Comparison of ENCODE assay signal across 33 cellular contexts in the genomic region with DNA sequence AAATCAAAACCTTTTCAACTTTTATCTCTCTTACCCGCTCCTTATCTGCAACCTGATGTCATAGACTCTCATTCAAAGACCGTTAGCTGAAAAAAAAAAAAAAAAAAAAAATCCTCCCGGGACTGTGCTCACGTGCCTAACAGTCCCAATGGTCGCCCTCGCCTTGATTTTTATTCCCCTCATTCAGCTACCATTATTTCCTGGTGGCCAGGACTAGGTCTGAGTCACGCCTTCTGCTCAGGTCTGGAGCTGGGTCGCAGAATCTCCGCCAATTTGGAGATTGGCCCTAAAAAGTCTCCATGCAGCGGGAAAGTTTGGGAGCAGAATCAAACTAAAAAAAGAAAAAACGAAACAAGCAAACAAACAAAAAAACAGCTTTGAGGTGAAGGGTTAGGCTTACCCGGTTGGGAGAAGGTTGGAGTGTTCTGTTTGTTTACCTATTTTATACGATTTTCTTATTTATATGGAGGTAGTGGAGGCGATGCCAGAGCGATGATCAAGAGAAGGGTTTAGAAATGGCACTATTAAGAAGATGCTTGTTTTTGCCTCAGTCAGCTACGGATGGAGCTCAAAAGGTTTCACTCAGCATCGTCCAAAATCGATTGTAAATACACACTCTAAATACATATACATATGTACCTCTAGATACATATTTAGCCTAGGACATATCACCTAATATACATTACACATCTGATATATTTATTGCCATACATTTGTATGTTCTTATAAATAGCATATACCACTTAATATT. TPM values are rescaled to one million over a fixed set of nuclear protein-coding genes. Genes with fewer than 3 reads are reported as not detected.
DNase-seq lines count a peak whose midpoint lies in the region; ATAC-seq, FAIRE-seq and TF ChIP-seq lines count a peak whose summit lies in the region.
"Had no signal": no experiment of that assay in that cellular context is flagged by ENCODE, and none has a peak within 500 bp of the region (broad histone marks: within the 10 kb centered on the region; RNA-seq: fewer than 3 reads in every experiment).

No MANE protein-coding gene starts in this region.

- H3K36me3 Mint-ChIP-seq in activated CD4-positive, alpha-beta T cell treated with anti-CD3 and anti-CD28 coated beads, Interleukin-2, amount 10 ng/mL, durations not matched to agents 24 days and 14 days (ENCODE audit: low read depth), result peaks cover 4% of the 10 kb centered on the region
- no peaks in the 10 kb centered on the region for H3K36me3 Mint-ChIP-seq in activated T-cell treated with anti-CD3 and anti-CD28 coated beads, Interleukin-2, amount 50 U/mL, for 4 hours (ENCODE audit: insufficient read depth)
- H3K36me3 Mint-ChIP-seq: T-cell had no signal

- peaks cover 15% of the 10 kb centered on the region for H3K9me3 Mint-ChIP-seq in activated CD4-positive, alpha-beta T cell treated with anti-CD3 and anti-CD28 coated beads, Interleukin-2, amount 10 ng/mL, durations not matched to agents 24 days and 14 days
- peaks cover 3% of the 10 kb centered on the region for H3K9me3 Mint-ChIP-seq in activated T-cell treated with anti-CD3 and anti-CD28 coated beads, Interleukin-2, amount 50 U/mL, for 4 hours

- no peaks in the 10 kb centered on the region for H3K4me1 Mint-ChIP-seq in activated CD4-positive, alpha-beta T cell treated with anti-CD3 and anti-CD28 coated beads, Interleukin-2, amount 10 ng/mL, durations not matched to agents 24 days and 14 days
- H3K4me1 Mint-ChIP-seq in activated T-cell treated with anti-CD3 and anti-CD28 coated beads, Interleukin-2, amount 50 U/mL, for 4 hours (ENCODE audit: low read depth), result no peaks in the 10 kb centered on the region
- H3K4me1 Mint-ChIP-seq: activated naive CD8-positive, alpha-beta T cell treated with anti-CD3 and anti-CD28 coated beads, Interleukin-2, amount 50 U/mL, for 24 hours; naive B cell; T-cell had no signal

- H3K4me2 ChIP-seq in neural cell (ENCODE audit: low read length), result no peak overlapping the region

- no peaks in the 10 kb centered on the region for H3K9me3 ChIP-seq in ectodermal cell (ENCODE audit: control insufficient read depth, low read length)
- H3K9me3 ChIP-seq in neural cell (ENCODE audit: low read length), result peaks cover 5% of the 10 kb centered on the region
- H3K9me3 ChIP-seq in heart right ventricle, result peaks cover 0 to 3% (median 0%) of the 10 kb centered on the region in 11 donors
- H3K9me3 ChIP-seq: suprapubic skin, upper lobe of right lung had no signal

- no peaks in the 10 kb centered on the region for H3K9me2 ChIP-seq in neural cell (ENCODE audit: insufficient read depth, low read length)

- FAIRE-seq in frontal cortex (lab: Jason Lieb, UNC), result no peak
- FAIRE-seq: small intestine had no signal

- H3K27me3 Mint-ChIP-seq in activated CD4-positive, alpha-beta T cell treated with anti-CD3 and anti-CD28 coated beads, Interleukin-2, amount 10 ng/mL, durations not matched to agents 24 days and 14 days, result peaks cover 54% of the 10 kb centered on the region
- peaks cover 64% of the 10 kb centered on the region for H3K27me3 Mint-ChIP-seq in activated T-cell treated with anti-CD3 and anti-CD28 coated beads, Interleukin-2, amount 50 U/mL, for 4 hours (ENCODE audit: low read depth)

- H3K27ac ChIP-seq in ectodermal cell (ENCODE audit: insufficient read depth, low read depth, low read length, poor library complexity, severe bottlenecking), result no peak overlapping the region
- no peak overlapping the region for H3K27ac ChIP-seq in neural cell (ENCODE audit: low read length)
- H3K27ac ChIP-seq in heart right ventricle, result no peak overlapping the region
- H3K27ac ChIP-seq: 22Rv1, brain microvascular endothelial cell, epithelial cell of prostate, ovary, RWPE1, suprapubic skin, upper lobe of right lung had no signal

- no peaks in the 10 kb centered on the region for H4K20me1 ChIP-seq in neural cell (ENCODE audit: insufficient read depth)

- peaks cover 34% of the 10 kb centered on the region for H3K4me1 ChIP-seq in ectodermal cell (ENCODE audit: control insufficient read depth, insufficient read depth, low read length)
- H3K4me1 ChIP-seq in heart right ventricle, result peaks cover 0 to 3% (median 0%) of the 10 kb centered on the region in 9 donors
- H3K4me1 ChIP-seq: upper lobe of right lung had no signal

- ATAC-seq in activated T-cell treated with anti-CD3 and anti-CD28 coated beads, Interleukin-2, amount 50 U/mL, for 4 hours, result no peak
- ATAC-seq in heart right ventricle, result no peak
- ATAC-seq: activated naive CD8-positive, alpha-beta T cell treated with anti-CD3 and anti-CD28 coated beads, Interleukin-2, amount 50 U/mL, for 24 hours; T-cell; upper lobe of right lung had no signal

- TF ChIP-seq RAD21 in neural cell (conservative IDR thresholded peaks at IDR 0.05), result no peak

- no peak overlapping the region for H2AFZ ChIP-seq in neural cell (ENCODE audit: low read depth, low read length)

- H3K27ac Mint-ChIP-seq in activated CD4-positive, alpha-beta T cell treated with anti-CD3 and anti-CD28 coated beads, Interleukin-2, amount 10 ng/mL, durations not matched to agents 24 days and 14 days, result peak overlapping the region; percentile 60
- H3K27ac Mint-ChIP-seq: activated naive CD8-positive, alpha-beta T cell treated with anti-CD3 and anti-CD28 coated beads, Interleukin-2, amount 50 U/mL, for 24 hours; T-cell had no signal

- no peak overlapping the region for H3K4me3 Mint-ChIP-seq in activated CD4-positive, alpha-beta T cell treated with anti-CD3 and anti-CD28 coated beads, Interleukin-2, amount 10 ng/mL, durations not matched to agents 24 days and 14 days
- H3K4me3 Mint-ChIP-seq in activated T-cell treated with anti-CD3 and anti-CD28 coated beads, Interleukin-2, amount 50 U/mL, for 4 hours, result no peak overlapping the region
- H3K4me3 Mint-ChIP-seq: activated naive CD8-positive, alpha-beta T cell treated with anti-CD3 and anti-CD28 coated beads, Interleukin-2, amount 50 U/mL, for 24 hours; T-cell had no signal

- H3F3A ChIP-seq in neural cell (ENCODE audit: insufficient read depth, low read length, poor library complexity, severe bottlenecking), result no peaks in the 10 kb centered on the region

- H3K27me3 ChIP-seq in ectodermal cell (ENCODE audit: control insufficient read depth, insufficient read depth, low read length, poor library complexity, severe bottlenecking) (peaks cover 83% of the 10 kb centered on the region), neural cell (ENCODE audit: insufficient read depth, low read depth, low read length) (peaks cover 62% of the 10 kb centered on the region), heart right ventricle (peaks cover 24 to 100% (median 87%) of the 10 kb centered on the region in 7 donors)
- H3K27me3 ChIP-seq: brain microvascular endothelial cell, ovary had no signal

- no peaks in the 10 kb centered on the region for H3K36me3 ChIP-seq in ectodermal cell (ENCODE audit: control insufficient read depth, insufficient read depth, low read length)
- H3K36me3 ChIP-seq in neural cell (ENCODE audit: insufficient read depth, low read length), result no peaks in the 10 kb centered on the region
- H3K36me3 ChIP-seq in heart right ventricle, result no peaks in the 10 kb centered on the region
- H3K36me3 ChIP-seq: brain microvascular endothelial cell, ovary, suprapubic skin, upper lobe of right lung had no signal

- no peak for TF ChIP-seq EP300 in neural cell (conservative IDR thresholded peaks at IDR 0.05; ENCODE audit: poor library complexity, severe bottlenecking)

- DNase-seq in activated CD4-positive, alpha-beta T cell treated with anti-CD3 and anti-CD28 coated beads, Interleukin-2, amount 10 ng/mL, durations not matched to agents 24 days and 14 days, result no peak
- DNase-seq in activated CD4-positive, alpha-beta T cell treated with anti-CD3 and anti-CD28 coated beads for 4 hours, result no peak
- DNase-seq in islet precursor cell (no peak), frontal cortex (ENCODE audit: low spot score in 2 of 2) (no peak), heart right ventricle (no peak)
- DNase-seq in activated T-cell treated with anti-CD3 and anti-CD28 coated beads, Interleukin-2, amount 50 U/mL, for 4 hours, result no peak
- DNase-seq: activated CD4-positive, alpha-beta T cell treated with anti-CD3 and anti-CD28 coated beads, Interleukin-2, amount 50 U/mL, for 48 hours; activated CD4-positive, CD25-positive, alpha-beta regulatory T cell; activated naive CD4-positive, alpha-beta T cell; activated naive CD8-positive, alpha-beta T cell treated with anti-CD3 and anti-CD28 coated beads, Interleukin-2, amount 50 U/mL, for 24 hours; brain microvascular endothelial cell; C1 segment of cervical spinal cord; DMS79; IMR-90; midbrain; naive B cell; NCI-H1048; NCI-H1694; ovary; small intestine; stimulated activated naive CD4-positive, alpha-beta T cell; T-cell; upper lobe of right lung had no signal

- TF ChIP-seq CTCF in neural cell (IDR thresholded peaks at IDR 0.05; ENCODE audit: poor library complexity, severe bottlenecking) (no peak), heart right ventricle (IDR thresholded peaks at IDR 0.05) (no peak)

- peak overlapping the region; percentile 25 for H3K4me3 ChIP-seq in ectodermal cell (ENCODE audit: insufficient read depth, low read depth, low read length)
- peak overlapping the region; percentile 41 for H3K4me3 ChIP-seq in neural cell (ENCODE audit: low read length)
- H3K4me3 ChIP-seq in heart right ventricle, result no peak overlapping the region
- H3K4me3 ChIP-seq: ovary, suprapubic skin, upper lobe of right lung had no signal

- intact Hi-C loops in activated CD4-positive, alpha-beta T cell treated with anti-CD3 and anti-CD28 coated beads, Interleukin-2, amount 10 ng/mL, durations not matched to agents 24 days and 14 days (cut with micrococcal nuclease), result no loop called here
- intact Hi-C loops in heart right ventricle (cut with DNase I), result no loop called here

- H3K79me2 ChIP-seq in neural cell (replicated peaks; ENCODE audit: insufficient read depth, low read length), result no peaks in the 10 kb centered on the region

- WGBS in ectodermal cell, 2 experiments, result 1 to 4% methylated on average over 15 to 18 of the region's 18 CpGs
- WGBS in heart right ventricle, 2 donors, result 6 to 8% methylated on average over 18 of the region's 18 CpGs

- no peak overlapping the region for H3K9ac ChIP-seq in neural cell (ENCODE audit: low read length)

RNA-seq across cellular contexts. Expression of gene ZIC4, which starts 51.1 kb away (rescaled TPM):
- total RNA-seq in activated CD4-positive, alpha-beta T cell treated with anti-CD3 and anti-CD28 coated beads, Interleukin-2, amount 10 ng/mL, durations not matched to agents 24 days and 14 days, result not detected in 2 replicates
- polyA plus RNA-seq in ectodermal cell (2013, experiment 1 of 4), result 9.1 TPM
- 9.3 TPM for polyA plus RNA-seq in ectodermal cell (2013, experiment 2 of 4)
- 10.2 TPM for polyA plus RNA-seq in ectodermal cell (2013, experiment 3 of 4)
- polyA plus RNA-seq in ectodermal cell (2013, experiment 4 of 4), result 14.1 TPM
- polyA plus RNA-seq in neural cell (8.1 and 8.6 TPM in 2 replicates), heart right ventricle (not detected)
- polyA minus RNA-seq in neural cell, result 7.5 and 9.5 TPM in 2 replicates
- total RNA-seq in frontal cortex (2.4 TPM), heart right ventricle (not detected)
- total RNA-seq in activated T-cell treated with anti-CD3 and anti-CD28 coated beads, Interleukin-2, amount 50 U/mL, for 4 hours, result not detected
- total RNA-seq: IMR-90, kidney epithelial cell, liver, NCI-H460, ovary, SK-MEL-5, suprapubic skin, T-cell, upper lobe of right lung had no signal
- polyA plus RNA-seq: IMR-90, ovary, small intestine had no signal

RNA-seq across cellular contexts. Expression of gene ZIC1, which starts 53.9 kb away (rescaled TPM):
- total RNA-seq in activated CD4-positive, alpha-beta T cell treated with anti-CD3 and anti-CD28 coated beads, Interleukin-2, amount 10 ng/mL, durations not matched to agents 24 days and 14 days, result not detected in 2 replicates
- 58.5 TPM for polyA plus RNA-seq in ectodermal cell (2013, experiment 1 of 4)
- 54.0 TPM for polyA plus RNA-seq in ectodermal cell (2013, experiment 2 of 4)
- polyA plus RNA-seq in ectodermal cell (2013, experiment 3 of 4), result 71.2 TPM
- 92.7 TPM for polyA plus RNA-seq in ectodermal cell (2013, experiment 4 of 4)
- 134 and 183 TPM in 2 replicates for polyA plus RNA-seq in neural cell
- polyA minus RNA-seq in neural cell, result 166 and 196 TPM in 2 replicates
- total RNA-seq in frontal cortex, result 20.0 TPM
- total RNA-seq in activated T-cell treated with anti-CD3 and anti-CD28 coated beads, Interleukin-2, amount 50 U/mL, for 4 hours, result not detected
- not detected for total RNA-seq in heart right ventricle
- polyA plus RNA-seq in heart right ventricle, result not detected
- total RNA-seq: IMR-90, kidney epithelial cell, liver, NCI-H460, T-cell, upper lobe of right lung had no signal
- polyA plus RNA-seq: IMR-90, small intestine had no signal

Comparison
In these comparisons a context has a peak if more than half of its experiments do, and no peak if none do; other contexts are left out.
1. H3K4me3 ChIP-seq: peak in ectodermal cell (single experiment) and neural cell (single experiment); none in heart right ventricle (0 of 10).
2. RNA of gene ZIC1, which starts 53.9 kb away (total RNA-seq): 20.0 TPM in frontal cortex (single experiment); not detected in activated CD4-positive, alpha-beta T cell treated with anti-CD3 and anti-CD28 coated beads, Interleukin-2, amount 10 ng/mL, durations not matched to agents 24 days and 14 days, not detected in activated T-cell treated with anti-CD3 and anti-CD28 coated beads, Interleukin-2, amount 50 U/mL, for 4 hours and not detected in heart right ventricle; every median in the first group is over 10 times any median in the second.